17 cellular contexts compared by ENCODE assay signal in genomic region chr9:22829236-22829635, GRCh38.
DNase-seq lines count a peak whose midpoint lies in the region; ATAC-seq and TF ChIP-seq lines count a peak whose summit lies in the region.
"Had no signal": no experiment of that assay in that cellular context is flagged by ENCODE, and none has a peak within 500 bp of the region (broad histone marks: within the 10 kb centered on the region; RNA-seq: fewer than 3 reads in every experiment).

No MANE protein-coding gene starts in this region.

- H3K9me2 ChIP-seq in PC-3 (replicated peaks; ENCODE audit: low read length), result no peaks in the 10 kb centered on the region

- H3K9ac ChIP-seq in PC-3 (ENCODE audit: low read length), result no peak overlapping the region
- H3K9ac ChIP-seq: BLaER1, GM23248 had no signal

- H3K4me2 ChIP-seq in PC-3 (ENCODE audit: low read length), result no peak overlapping the region
- H3K4me2 ChIP-seq: BLaER1 had no signal

- H3K9me3 ChIP-seq in PC-3 (ENCODE audit: low read length), result no peaks in the 10 kb centered on the region
- peaks cover 0 to 10% of the 10 kb centered on the region in 2 donors for H3K9me3 ChIP-seq in left lung
- no peaks in the 10 kb centered on the region for H3K9me3 ChIP-seq in upper lobe of right lung
- H3K9me3 ChIP-seq: BLaER1, Caco-2 had no signal

- H3F3A ChIP-seq in PC-3 (ENCODE audit: low read length, unreplicated experiment), result no peaks in the 10 kb centered on the region

- no peaks in the 10 kb centered on the region for H3K79me2 ChIP-seq in PC-3 (ENCODE audit: low read length)

- no TSS peak for BruUV-seq in PC-3 (replicated peaks; lab: Mats Ljungman, UMichigan)

- no peak overlapping the region for H3K4me3 ChIP-seq in PC-3 (ENCODE audit: low read length)
- H3K4me3 ChIP-seq in left lung, result no peak overlapping the region
- H3K4me3 ChIP-seq in upper lobe of right lung, result no peak overlapping the region
- H3K4me3 ChIP-seq: BLaER1, GM23248 had no signal

- H2AFZ ChIP-seq in PC-3 (ENCODE audit: low read length), result no peak overlapping the region
- H2AFZ ChIP-seq: GM23248 had no signal

- CTCF ChIA-PET in PC-3 (lab: Charles Lee), result no interaction called here

- DNase-seq in NCI-H446 treated with DMSO at 0.1 percent for 48 hours (lab: John Stamatoyannopoulos, UW) (peak; percentile 34), NCI-H446 (lab: John Stamatoyannopoulos, UW) (no peak), PC-3 (peak; percentile 58), left lung (no peak), upper lobe of right lung (no peak)
- DNase-seq: Caco-2; CD4-positive, CD25-positive, alpha-beta regulatory T cell; CD8-positive, alpha-beta T cell; DMS153; DMS79 treated with DMSO at 0.1 percent for 48 hours; GM23248; H7; HCEC 1CT had no signal

- ATAC-seq in PC-3 (peak; percentile 96), left lung (peak; percentile 95), upper lobe of right lung (peak; percentile 71), HG02938 (IDR thresholded peaks at IDR 0.05; ENCODE audit: unreplicated experiment) (no peak), GM21367 (IDR thresholded peaks at IDR 0.05; ENCODE audit: unreplicated experiment) (no peak)
- ATAC-seq: CD8-positive, alpha-beta T cell had no signal

- no peaks in the 10 kb centered on the region for H3K36me3 ChIP-seq in PC-3 (ENCODE audit: low read depth, low read length)
- H3K36me3 ChIP-seq in left lung, result no peaks in the 10 kb centered on the region
- H3K36me3 ChIP-seq in upper lobe of right lung, result no peaks in the 10 kb centered on the region
- H3K36me3 ChIP-seq: BLaER1 had no signal

- H3K4me1 ChIP-seq in PC-3 (ENCODE audit: insufficient read depth, low read length) (no peaks in the 10 kb centered on the region), left lung (no peaks in the 10 kb centered on the region), upper lobe of right lung (no peaks in the 10 kb centered on the region)
- H3K4me1 ChIP-seq: BLaER1, Caco-2 had no signal

- POLR2A ChIA-PET in PC-3 (lab: Charles Lee; ENCODE audit: unreplicated experiment), result no interaction called here

- H3K27ac ChIP-seq in PC-3 (ENCODE audit: low read length), result no peak overlapping the region
- H3K27ac ChIP-seq in left lung, result no peak overlapping the region
- no peak overlapping the region for H3K27ac ChIP-seq in upper lobe of right lung
- H3K27ac ChIP-seq: BLaER1, C4-2B, GM23248 had no signal

- H3K27me3 ChIP-seq in PC-3 (ENCODE audit: low read length) (no peaks in the 10 kb centered on the region), left lung (no peaks in the 10 kb centered on the region), upper lobe of right lung (no peaks in the 10 kb centered on the region)
- H3K27me3 ChIP-seq: BLaER1 had no signal

- no peaks in the 10 kb centered on the region for H4K20me1 ChIP-seq in PC-3 (ENCODE audit: low read length)
- H4K20me1 ChIP-seq: BLaER1 had no signal

- intact Hi-C loops in PC-3 (cut with micrococcal nuclease), result loop anchor here (10.0 kb wide), 1 partner anchor 256 kb away; no protein-coding TSS in a partner anchor
- intact Hi-C loops in left lung (cut with DNase I), result no loop called here
- intact Hi-C loops in upper lobe of right lung (cut with DNase I), result no loop called here

- TF ChIP-seq CTCF in PC-3 (conservative IDR thresholded peaks at IDR 0.05; ENCODE audit: low read depth, low read length) (no peak), left lung (IDR thresholded peaks at IDR 0.05) (no peak), upper lobe of right lung (IDR thresholded peaks at IDR 0.05) (no peak)

Comparison
In these comparisons a context has a peak if more than half of its experiments do, and no peak if none do; other contexts are left out.
1. DNase-seq: peak in NCI-H446 treated with DMSO at 0.1 percent for 48 hours (single experiment) and PC-3 (single experiment); none in NCI-H446 (0 of 2), left lung (0 of 2) and upper lobe of right lung (single experiment).
2. ATAC-seq: peak in PC-3 (single experiment), left lung (single experiment) and upper lobe of right lung (single experiment); none in HG02938 (single experiment) and GM21367 (single experiment).